Comparison of ENCODE assay signal across 1 cellular context in genomic region chr22:45490836-45491235, GRCh38.
TF ChIP-seq lines count a peak whose summit lies in the region.

No MANE protein-coding gene starts in this region.

TF ChIP-seq in Ishikawa, 13 proteins besides CTCF, POLR2A, EP300 and RAD21 (continued from another document):
- TF ChIP-seq REST (IDR thresholded peaks at IDR 0.05; ENCODE audit: low read depth) (no peak), USF1 (IDR thresholded peaks at IDR 0.05) (no peak), MAX (IDR thresholded peaks at IDR 0.05) (no peak), TEAD4 (IDR thresholded peaks at IDR 0.05) (no peak), CEBPB (IDR thresholded peaks at IDR 0.05) (no peak), FOXM1 (IDR thresholded peaks at IDR 0.05; ENCODE audit: borderline replicate concordance, low read depth) (no peak), NFIC (IDR thresholded peaks at IDR 0.05) (no peak), YY1 (IDR thresholded peaks at IDR 0.05; ENCODE audit: low read depth) (no peak), EGR1 (IDR thresholded peaks at IDR 0.05) (no peak), ZBTB7A (IDR thresholded peaks at IDR 0.05; ENCODE audit: low read depth) (no peak), TCF12 (IDR thresholded peaks at IDR 0.05; ENCODE audit: low read depth) (no peak), TAF1 (IDR thresholded peaks at IDR 0.05; ENCODE audit: low read depth) (no peak)
